16 cellular contexts compared by ENCODE assay signal in the genomic region with DNA sequence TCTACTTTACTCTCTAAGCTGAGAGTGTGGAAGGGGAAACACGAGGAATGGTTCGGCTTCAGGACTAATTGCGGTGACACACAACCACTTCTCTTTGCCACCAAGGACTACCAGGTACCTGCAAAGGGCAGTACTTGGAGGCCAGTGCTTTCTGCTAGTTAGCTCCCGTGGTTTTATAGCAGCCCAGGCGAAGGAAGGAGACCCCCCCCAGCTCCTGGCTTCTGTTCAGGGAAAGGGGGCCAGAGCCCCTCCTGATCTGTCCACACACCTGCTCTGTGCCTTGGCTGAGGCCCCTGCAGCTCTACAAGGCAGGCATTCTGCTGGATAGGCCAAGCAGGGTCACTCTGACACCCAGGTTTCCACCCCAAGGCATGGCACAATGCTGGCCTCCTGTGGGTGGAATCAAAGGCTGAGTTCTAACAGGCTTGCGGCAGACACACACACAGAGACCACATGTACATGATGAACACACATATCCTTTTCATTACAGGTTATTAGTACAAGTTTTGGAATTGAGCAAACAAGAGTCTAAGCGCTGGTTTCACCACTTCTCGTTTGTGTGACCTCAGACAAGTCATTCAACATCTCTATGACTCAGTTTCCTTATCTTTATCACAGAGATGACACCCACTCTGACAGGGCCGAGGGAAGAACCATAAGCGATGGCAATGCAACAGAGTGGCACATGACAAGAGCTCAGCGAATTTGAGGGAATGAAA. TPM values are rescaled to one million over a fixed set of nuclear protein-coding genes. Genes with fewer than 3 reads are reported as not detected.
DNase-seq lines count a peak whose midpoint lies in the region; ATAC-seq and TF ChIP-seq lines count a peak whose summit lies in the region.
"Had no signal": no experiment of that assay in that cellular context is flagged by ENCODE, and none has a peak within 500 bp of the region (broad histone marks: within the 10 kb centered on the region; RNA-seq: fewer than 3 reads in every experiment).

No MANE protein-coding gene starts in this region.

- H3K27ac Mint-ChIP-seq in progenitor cell of endocrine pancreas, result no peak overlapping the region
- H3K27ac Mint-ChIP-seq: activated B cell treated with CpG ODN at 0.5 μM for 24 hours, endodermal cell had no signal

- peak; percentile 52 for DNase-seq in stimulated activated CD4-positive, alpha-beta T cell treated with anti-CD3 and anti-CD28 coated beads, Interleukin-15, amount 100 ng/mL, for 24 hours
- DNase-seq in stimulated activated CD4-positive, alpha-beta T cell treated with anti-CD3 and anti-CD28 coated beads, Interleukin-4, amount 100 ng/mL, for 1 hour, result no peak
- peak; percentile 77 for DNase-seq in activated CD8-positive, alpha-beta memory T cell treated with anti-CD3 and anti-CD28 coated beads, Interleukin-2, amount 50 U/mL, for 48 hours
- DNase-seq in mesenteric fat pad (ENCODE audit: low spot score), result no peak
- DNase-seq in progenitor cell of endocrine pancreas (ENCODE audit: low spot score, unreplicated experiment), result no peak
- DNase-seq: activated B cell treated with CpG ODN at 0.5 μM for 24 hours, endodermal cell, H7, heart right ventricle, NCI-H1105 treated with DMSO at 0.1 percent for 48 hours had no signal

- H3K27ac ChIP-seq in liver (ENCODE audit: low read depth in 1 of 2, low read length in 2 of 2), result peak overlapping the region; percentile 79 to 90
- H3K27ac ChIP-seq: C4-2B had no signal

- no peaks in the 10 kb centered on the region for H3K9me3 Mint-ChIP-seq in progenitor cell of endocrine pancreas (ENCODE audit: low read depth)
- H3K9me3 Mint-ChIP-seq: activated B cell treated with CpG ODN at 0.5 μM for 24 hours, endodermal cell, neural crest cell had no signal

- H3K9me3 ChIP-seq in liver (ENCODE audit: control insufficient read depth in 4 of 4, low read length in 3 of 4), result no peaks in the 10 kb centered on the region
- H3K9me3 ChIP-seq: heart right ventricle had no signal

- H3K4me1 Mint-ChIP-seq in progenitor cell of endocrine pancreas (ENCODE audit: low read depth), result peaks cover 11% of the 10 kb centered on the region
- H3K4me1 Mint-ChIP-seq: neural crest cell had no signal

- no peak overlapping the region for H3K4me3 ChIP-seq in liver (ENCODE audit: low read depth in 1 of 3, low read length in 3 of 3)
- H3K4me3 ChIP-seq: heart right ventricle, smooth muscle cell had no signal

- H3K9ac ChIP-seq in liver (ENCODE audit: low read depth in 1 of 2, low read length in 2 of 2), result peak overlapping the region in 1 of 2 donors; percentile 82

- H3K27me3 Mint-ChIP-seq in progenitor cell of endocrine pancreas, result no peaks in the 10 kb centered on the region
- H3K27me3 Mint-ChIP-seq: activated B cell treated with CpG ODN at 0.5 μM for 24 hours had no signal

- ATAC-seq in GM19455 (IDR thresholded peaks at IDR 0.05; ENCODE audit: unreplicated experiment), result no peak
- ATAC-seq: heart right ventricle had no signal

- H3K27me3 ChIP-seq in liver (ENCODE audit: control insufficient read depth in 4 of 4, insufficient read depth in 4 of 4, low read length in 3 of 4), result no peaks in the 10 kb centered on the region
- H3K27me3 ChIP-seq: heart right ventricle had no signal

- TF ChIP-seq RAD21 in liver (IDR thresholded peaks at IDR 0.05), result no peak

- peaks cover 13 to 86% (median 76%) of the 10 kb centered on the region in 4 donors for H3K4me1 ChIP-seq in liver (ENCODE audit: control insufficient read depth in 4 of 4, insufficient read depth in 4 of 4, low read length in 3 of 4)

- WGBS in liver, result 49% methylated on average over 11 of the region's 11 CpGs

- TF ChIP-seq CTCF in liver (IDR thresholded peaks at IDR 0.05; ENCODE audit: low read depth, low read length, missing input control) (peak; percentile 2), progenitor cell of endocrine pancreas (IDR thresholded peaks at IDR 0.05; ENCODE audit: unreplicated experiment) (no peak)

- H3K4me3 Mint-ChIP-seq in progenitor cell of endocrine pancreas (ENCODE audit: low read depth), result no peak overlapping the region
- H3K4me3 Mint-ChIP-seq: activated B cell treated with CpG ODN at 0.5 μM for 24 hours, endodermal cell, neural crest cell had no signal

- H3K36me3 Mint-ChIP-seq in progenitor cell of endocrine pancreas (ENCODE audit: insufficient read depth), result peaks cover 9% of the 10 kb centered on the region

- peaks cover 0 to 22% (median 8%) of the 10 kb centered on the region in 4 donors for H3K36me3 ChIP-seq in liver (ENCODE audit: control insufficient read depth in 4 of 4, insufficient read depth in 3 of 4, low read depth in 1 of 4, low read length in 3 of 4)

TF ChIP-seq in liver, 16 proteins besides CTCF, POLR2A, EP300 and RAD21:
- TF ChIP-seq HNF4G (IDR thresholded peaks at IDR 0.05), result no peak
- TF ChIP-seq RXRA (IDR thresholded peaks at IDR 0.05), result peak; percentile 40 to 57
- TF ChIP-seq GABPA (IDR thresholded peaks at IDR 0.05 in 1 of 2, conservative IDR thresholded peaks at IDR 0.05 in 1 of 2), result no peak
- TF ChIP-seq YY1 (IDR thresholded peaks at IDR 0.05), result no peak
- TF ChIP-seq MAX (IDR thresholded peaks at IDR 0.05), result no peak
- TF ChIP-seq FOXA1 (IDR thresholded peaks at IDR 0.05), result no peak
- TF ChIP-seq, protein P1, sequence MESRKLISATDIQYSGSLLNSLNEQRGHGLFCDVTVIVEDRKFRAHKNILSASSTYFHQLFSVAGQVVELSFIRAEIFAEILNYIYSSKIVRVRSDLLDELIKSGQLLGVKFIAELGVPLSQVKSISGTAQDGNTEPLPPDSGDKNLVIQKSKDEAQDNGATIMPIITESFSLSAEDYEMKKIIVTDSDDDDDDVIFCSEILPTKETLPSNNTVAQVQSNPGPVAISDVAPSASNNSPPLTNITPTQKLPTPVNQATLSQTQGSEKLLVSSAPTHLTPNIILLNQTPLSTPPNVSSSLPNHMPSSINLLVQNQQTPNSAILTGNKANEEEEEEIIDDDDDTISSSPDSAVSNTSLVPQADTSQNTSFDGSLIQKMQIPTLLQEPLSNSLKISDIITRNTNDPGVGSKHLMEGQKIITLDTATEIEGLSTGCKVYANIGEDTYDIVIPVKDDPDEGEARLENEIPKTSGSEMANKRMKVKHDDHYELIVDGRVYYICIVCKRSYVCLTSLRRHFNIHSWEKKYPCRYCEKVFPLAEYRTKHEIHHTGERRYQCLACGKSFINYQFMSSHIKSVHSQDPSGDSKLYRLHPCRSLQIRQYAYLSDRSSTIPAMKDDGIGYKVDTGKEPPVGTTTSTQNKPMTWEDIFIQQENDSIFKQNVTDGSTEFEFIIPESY (IDR thresholded peaks at IDR 0.05), result no peak
- no peak for TF ChIP-seq REST (IDR thresholded peaks at IDR 0.05)
- TF ChIP-seq EGR1 (IDR thresholded peaks at IDR 0.05; ENCODE audit: low read depth in 2 of 2), result no peak
- TF ChIP-seq JUND (IDR thresholded peaks at IDR 0.05), result no peak
- TF ChIP-seq TAF1 (conservative IDR thresholded peaks at IDR 0.05), result no peak
- TF ChIP-seq FOXA2 (IDR thresholded peaks at IDR 0.05), result no peak
- peak; percentile 39 for TF ChIP-seq SP1 (IDR thresholded peaks at IDR 0.05)
- TF ChIP-seq ATF3 (IDR thresholded peaks at IDR 0.05), result no peak
- TF ChIP-seq NR2F2 (IDR thresholded peaks at IDR 0.05), result no peak
- TF ChIP-seq HNF4A (conservative IDR thresholded peaks at IDR 0.05), result peak; percentile 14 to 17
TF ChIP-seq in liver: peak in this region for 3.

RNA-seq across cellular contexts. Expression of gene SERPIND1, which starts 7.5 kb away (rescaled TPM):
- total RNA-seq in liver (100 to 1,000 TPM; 117 to 176 TPM), mesenteric fat pad (0.35 TPM), progenitor cell of endocrine pancreas (0.40 and 0.74 TPM in 2 replicates)
- 100 to 1,000 TPM; 166 to 173 TPM for polyA plus RNA-seq in liver
- total RNA-seq: activated B cell treated with CpG ODN at 0.5 μM for 24 hours, endodermal cell, lower leg skin, neural crest cell, smooth muscle cell had no signal

Comparison
In these comparisons a context has a peak if more than half of its experiments do, and no peak if none do; other contexts are left out.
1. DNase-seq: peak in stimulated activated CD4-positive, alpha-beta T cell treated with anti-CD3 and anti-CD28 coated beads, Interleukin-15, amount 100 ng/mL, for 24 hours (single experiment) and activated CD8-positive, alpha-beta memory T cell treated with anti-CD3 and anti-CD28 coated beads, Interleukin-2, amount 50 U/mL, for 48 hours (single experiment); none in stimulated activated CD4-positive, alpha-beta T cell treated with anti-CD3 and anti-CD28 coated beads, Interleukin-4, amount 100 ng/mL, for 1 hour (single experiment), mesenteric fat pad (single experiment) and progenitor cell of endocrine pancreas (single experiment).
2. RNA of gene SERPIND1, which starts 7.5 kb away (total RNA-seq): 117 to 176 TPM in liver; 0.40 to 0.74 TPM in progenitor cell of endocrine pancreas and 0.35 TPM in mesenteric fat pad (single experiment); every median in the first group is over 10 times any median in the second.